ENCODE assay signal across 17 cellular contexts in the genomic region with DNA sequence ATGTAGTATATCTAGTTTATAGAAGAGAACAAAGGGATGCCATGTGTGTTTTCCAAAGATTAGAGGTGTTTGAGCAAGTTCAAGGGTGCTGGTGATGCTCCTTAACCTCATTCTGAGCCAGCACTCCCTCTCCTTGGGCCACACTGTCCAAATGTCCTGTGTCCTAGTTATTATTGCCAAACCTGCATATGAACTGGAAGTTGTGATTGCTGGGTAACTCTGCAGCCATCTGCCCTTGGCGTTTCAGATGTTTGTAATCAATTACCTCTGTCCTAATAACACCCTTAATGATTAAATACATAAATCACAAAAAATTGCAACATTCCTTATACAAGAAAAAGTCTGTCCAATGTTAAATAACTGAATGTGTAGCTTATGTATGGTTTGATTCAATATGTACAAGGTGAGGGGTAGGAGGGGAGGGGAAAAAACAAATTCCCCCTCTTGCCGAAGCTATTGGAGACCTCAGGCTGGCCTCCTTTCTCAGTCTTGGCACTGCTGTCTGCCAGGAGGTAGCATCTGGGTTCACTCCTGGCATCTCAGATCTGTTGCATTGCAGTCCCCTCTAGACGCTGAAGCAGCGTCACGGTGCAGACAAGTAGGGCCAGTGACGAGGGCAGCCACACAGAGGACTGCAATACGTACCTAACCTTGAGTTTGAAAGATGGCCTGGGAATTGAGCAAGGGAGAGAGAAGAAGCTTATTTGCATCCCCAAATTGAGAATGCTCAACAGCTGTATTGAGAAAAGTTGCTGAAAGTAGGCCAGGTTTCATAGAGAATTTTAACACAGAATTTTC.
"Had no signal": no experiment of that assay in that cellular context is flagged by ENCODE, and none has a peak within 500 bp of the region (broad histone marks: within the 10 kb centered on the region; RNA-seq: fewer than 3 reads in every experiment).

No MANE protein-coding gene starts in this region.

- H2AFZ ChIP-seq: parathyroid adenoma had no signal

- ATAC-seq: activated naive CD4-positive, alpha-beta T cell treated with anti-CD3 and anti-CD28 coated beads, Interleukin-2, amount 50 U/mL, for 72 hours; effector memory CD8-positive, alpha-beta T cell; naive thymus-derived CD8-positive, alpha-beta T cell; stimulated activated effector memory CD8-positive, alpha-beta T cell treated with anti-CD3 and anti-CD28 coated beads, Interleukin-12 subunit alpha, Interleukin-12 subunit beta, amount 100 ng/mL, for 72 hours had no signal

- H3K9ac ChIP-seq: parathyroid adenoma had no signal

- H3K4me3 ChIP-seq: cardiac muscle cell, esophagus squamous epithelium, sigmoid colon, thoracic aorta had no signal

- H3K27ac ChIP-seq: cardiac muscle cell, neutrophil, parathyroid adenoma, sigmoid colon, thoracic aorta had no signal

- H3K4me1 ChIP-seq: parathyroid adenoma had no signal

- H3K36me3 ChIP-seq: cardiac muscle cell, esophagus squamous epithelium, neutrophil, sigmoid colon, thoracic aorta had no signal

- H3K9me3 ChIP-seq: esophagus squamous epithelium, neutrophil, sigmoid colon, thoracic aorta had no signal

- DNase-seq: activated CD4-positive, alpha-beta T cell treated with anti-CD3 and anti-CD28 coated beads, Interleukin-2, amount 50 U/mL, for 4 hours; activated CD4-positive, CD25-positive, alpha-beta regulatory T cell treated with anti-CD3 and anti-CD28 coated beads, Interleukin-2, amount 50 U/mL, for 72 hours; activated gamma-delta T cell; amniotic stem cell; dermis blood vessel endothelial cell; effector memory CD8-positive, alpha-beta T cell; esophagus squamous epithelium; sigmoid colon; stimulated activated CD4-positive, alpha-beta T cell treated with anti-CD3 and anti-CD28 coated beads, Interleukin-4, amount 100 ng/mL, for 24 hours; T1000 had no signal

- H3K27me3 ChIP-seq: esophagus squamous epithelium, sigmoid colon had no signal
